ENCODE assay signal across 1 cellular context in genomic region chr4:69832326-69833030, GRCh38.
TF ChIP-seq lines count a peak whose summit lies in the region.

No MANE protein-coding gene starts in this region.

TF ChIP-seq in HepG2, 621 proteins besides CTCF, POLR2A, EP300 and RAD21 (continued from another document and continues in another):
- TF ChIP-seq SKIL (CRISPR knock-in tag; IDR thresholded peaks at IDR 0.05; ENCODE audit: borderline replicate concordance), result peak; percentile 94
- TF ChIP-seq NONO (IDR thresholded peaks at IDR 0.05), result no peak
- TF ChIP-seq NONO (CRISPR knock-in tag; conservative IDR thresholded peaks at IDR 0.05), result peak; percentile 75
- TF ChIP-seq ZNF33B (CRISPR knock-in tag; IDR thresholded peaks at IDR 0.05), result no peak
- TF ChIP-seq, protein P1, sequence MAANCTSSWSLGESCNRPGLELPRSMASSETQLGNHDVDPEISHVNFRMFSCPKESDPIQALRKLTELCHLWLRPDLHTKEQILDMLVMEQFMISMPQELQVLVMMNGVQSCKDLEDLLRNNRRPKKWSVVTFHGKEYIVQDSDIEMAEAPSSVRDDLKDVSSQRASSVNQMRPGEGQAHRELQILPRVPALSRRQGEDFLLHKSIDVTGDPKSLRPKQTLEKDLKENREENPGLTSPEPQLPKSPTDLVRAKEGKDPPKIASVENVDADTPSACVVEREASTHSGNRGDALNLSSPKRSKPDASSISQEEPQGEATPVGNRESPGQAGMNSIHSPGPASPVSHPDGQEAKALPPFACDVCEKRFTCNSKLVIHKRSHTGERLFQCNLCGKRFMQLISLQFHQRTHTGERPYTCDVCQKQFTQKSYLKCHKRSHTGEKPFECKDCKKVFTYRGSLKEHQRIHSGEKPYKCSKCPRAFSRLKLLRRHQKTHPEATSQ (CRISPR knock-in tag; IDR thresholded peaks at IDR 0.05; ENCODE audit: borderline replicate concordance), result peak; percentile 89; the same call in 1 of the 2 replicates
- TF ChIP-seq ZBTB20 (CRISPR knock-in tag; IDR thresholded peaks at IDR 0.05; ENCODE audit: borderline replicate concordance, low read depth), result peak; percentile 94; the same call in 1 of the 2 replicates
- TF ChIP-seq ZNF3 (CRISPR knock-in tag; IDR thresholded peaks at IDR 0.05), result no peak
- no peak for TF ChIP-seq ZMAT3 (CRISPR knock-in tag; conservative IDR thresholded peaks at IDR 0.05)
- no peak for TF ChIP-seq CHD2 (IDR thresholded peaks at IDR 0.05; ENCODE audit: low read depth, low read length)
- no peak for TF ChIP-seq MTF2 (CRISPR knock-in tag; IDR thresholded peaks at IDR 0.05; ENCODE audit: borderline replicate concordance)
- TF ChIP-seq, protein P2, sequence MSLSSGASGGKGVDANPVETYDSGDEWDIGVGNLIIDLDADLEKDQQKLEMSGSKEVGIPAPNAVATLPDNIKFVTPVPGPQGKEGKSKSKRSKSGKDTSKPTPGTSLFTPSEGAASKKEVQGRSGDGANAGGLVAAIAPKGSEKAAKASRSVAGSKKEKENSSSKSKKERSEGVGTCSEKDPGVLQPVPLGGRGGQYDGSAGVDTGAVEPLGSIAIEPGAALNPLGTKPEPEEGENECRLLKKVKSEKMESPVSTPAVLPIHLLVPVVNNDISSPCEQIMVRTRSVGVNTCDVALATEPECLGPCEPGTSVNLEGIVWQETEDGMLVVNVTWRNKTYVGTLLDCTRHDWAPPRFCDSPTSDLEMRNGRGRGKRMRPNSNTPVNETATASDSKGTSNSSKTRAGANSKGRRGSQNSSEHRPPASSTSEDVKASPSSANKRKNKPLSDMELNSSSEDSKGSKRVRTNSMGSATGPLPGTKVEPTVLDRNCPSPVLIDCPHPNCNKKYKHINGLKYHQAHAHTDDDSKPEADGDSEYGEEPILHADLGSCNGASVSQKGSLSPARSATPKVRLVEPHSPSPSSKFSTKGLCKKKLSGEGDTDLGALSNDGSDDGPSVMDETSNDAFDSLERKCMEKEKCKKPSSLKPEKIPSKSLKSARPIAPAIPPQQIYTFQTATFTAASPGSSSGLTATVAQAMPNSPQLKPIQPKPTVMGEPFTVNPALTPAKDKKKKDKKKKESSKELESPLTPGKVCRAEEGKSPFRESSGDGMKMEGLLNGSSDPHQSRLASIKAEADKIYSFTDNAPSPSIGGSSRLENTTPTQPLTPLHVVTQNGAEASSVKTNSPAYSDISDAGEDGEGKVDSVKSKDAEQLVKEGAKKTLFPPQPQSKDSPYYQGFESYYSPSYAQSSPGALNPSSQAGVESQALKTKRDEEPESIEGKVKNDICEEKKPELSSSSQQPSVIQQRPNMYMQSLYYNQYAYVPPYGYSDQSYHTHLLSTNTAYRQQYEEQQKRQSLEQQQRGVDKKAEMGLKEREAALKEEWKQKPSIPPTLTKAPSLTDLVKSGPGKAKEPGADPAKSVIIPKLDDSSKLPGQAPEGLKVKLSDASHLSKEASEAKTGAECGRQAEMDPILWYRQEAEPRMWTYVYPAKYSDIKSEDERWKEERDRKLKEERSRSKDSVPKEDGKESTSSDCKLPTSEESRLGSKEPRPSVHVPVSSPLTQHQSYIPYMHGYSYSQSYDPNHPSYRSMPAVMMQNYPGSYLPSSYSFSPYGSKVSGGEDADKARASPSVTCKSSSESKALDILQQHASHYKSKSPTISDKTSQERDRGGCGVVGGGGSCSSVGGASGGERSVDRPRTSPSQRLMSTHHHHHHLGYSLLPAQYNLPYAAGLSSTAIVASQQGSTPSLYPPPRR (CRISPR knock-in tag; IDR thresholded peaks at IDR 0.05; ENCODE audit: borderline replicate concordance), result peak; percentile 95
- TF ChIP-seq CBFB (CRISPR knock-in tag; IDR thresholded peaks at IDR 0.05), result 0 out of 2 replicates have a peak, but pooled peaks have one; percentile 7
- TF ChIP-seq ZNF558 (CRISPR knock-in tag; IDR thresholded peaks at IDR 0.05; ENCODE audit: borderline replicate concordance), result no peak
- TF ChIP-seq ZNF605 (CRISPR knock-in tag; IDR thresholded peaks at IDR 0.05), result peak; percentile 33; the same call in 1 of the 2 replicates
- peak; percentile 95 for TF ChIP-seq HMG20A (CRISPR knock-in tag; IDR thresholded peaks at IDR 0.05; ENCODE audit: borderline replicate concordance)
- no peak for TF ChIP-seq ZNF276 (CRISPR knock-in tag; IDR thresholded peaks at IDR 0.05; ENCODE audit: low read depth)
- TF ChIP-seq, protein P3, sequence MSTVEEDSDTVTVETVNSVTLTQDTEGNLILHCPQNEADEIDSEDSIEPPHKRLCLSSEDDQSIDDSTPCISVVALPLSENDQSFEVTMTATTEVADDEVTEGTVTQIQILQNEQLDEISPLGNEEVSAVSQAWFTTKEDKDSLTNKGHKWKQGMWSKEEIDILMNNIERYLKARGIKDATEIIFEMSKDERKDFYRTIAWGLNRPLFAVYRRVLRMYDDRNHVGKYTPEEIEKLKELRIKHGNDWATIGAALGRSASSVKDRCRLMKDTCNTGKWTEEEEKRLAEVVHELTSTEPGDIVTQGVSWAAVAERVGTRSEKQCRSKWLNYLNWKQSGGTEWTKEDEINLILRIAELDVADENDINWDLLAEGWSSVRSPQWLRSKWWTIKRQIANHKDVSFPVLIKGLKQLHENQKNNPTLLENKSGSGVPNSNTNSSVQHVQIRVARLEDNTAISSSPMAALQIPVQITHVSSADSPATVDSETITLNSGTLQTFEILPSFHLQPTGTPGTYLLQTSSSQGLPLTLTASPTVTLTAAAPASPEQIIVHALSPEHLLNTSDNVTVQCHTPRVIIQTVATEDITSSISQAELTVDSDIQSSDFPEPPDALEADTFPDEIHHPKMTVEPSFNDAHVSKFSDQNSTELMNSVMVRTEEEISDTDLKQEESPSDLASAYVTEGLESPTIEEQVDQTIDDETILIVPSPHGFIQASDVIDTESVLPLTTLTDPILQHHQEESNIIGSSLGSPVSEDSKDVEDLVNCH (CRISPR knock-in tag; IDR thresholded peaks at IDR 0.05), result no peak
- 0 out of 2 replicates have a peak, but pooled peaks have one; percentile 58 for TF ChIP-seq ARNTL (CRISPR knock-in tag; IDR thresholded peaks at IDR 0.05)
- TF ChIP-seq AHR (CRISPR knock-in tag; IDR thresholded peaks at IDR 0.05), result no peak
- no peak for TF ChIP-seq GLI4 (CRISPR knock-in tag; IDR thresholded peaks at IDR 0.05; ENCODE audit: borderline replicate concordance)
- TF ChIP-seq ELF4 (CRISPR knock-in tag; IDR thresholded peaks at IDR 0.05; ENCODE audit: borderline replicate concordance), result no peak
- TF ChIP-seq NCOA2 (CRISPR knock-in tag; IDR thresholded peaks at IDR 0.05), result peak; percentile 99
- 0 out of 2 replicates have a peak, but pooled peaks have one; percentile 52 for TF ChIP-seq TGIF2 (CRISPR knock-in tag; IDR thresholded peaks at IDR 0.05)
- TF ChIP-seq DR1 (CRISPR knock-in tag; IDR thresholded peaks at IDR 0.05), result no peak; the same call in 1 of the 2 replicates
- TF ChIP-seq TBL1XR1 (IDR thresholded peaks at IDR 0.05; ENCODE audit: borderline replicate concordance, low read length, partially characterized antibody), result peak; percentile 94
- no peak for TF ChIP-seq PAX8 (CRISPR knock-in tag; IDR thresholded peaks at IDR 0.05; ENCODE audit: borderline replicate concordance)
- no peak for TF ChIP-seq REXO4 (CRISPR knock-in tag; IDR thresholded peaks at IDR 0.05; ENCODE audit: borderline replicate concordance)
- TF ChIP-seq NPAS2 (CRISPR knock-in tag; IDR thresholded peaks at IDR 0.05; ENCODE audit: borderline replicate concordance), result no peak
- TF ChIP-seq ZNF350 (CRISPR knock-in tag; IDR thresholded peaks at IDR 0.05; ENCODE audit: borderline replicate concordance, low read depth), result no peak; the same call in 1 of the 2 replicates
- peak; percentile 99 for TF ChIP-seq PPARG (CRISPR knock-in tag; conservative IDR thresholded peaks at IDR 0.05)
- no peak for TF ChIP-seq ZNF460 (CRISPR knock-in tag; IDR thresholded peaks at IDR 0.05; ENCODE audit: borderline replicate concordance)
- TF ChIP-seq TIGD3 (CRISPR knock-in tag; IDR thresholded peaks at IDR 0.05; ENCODE audit: borderline replicate concordance), result no peak
- no peak for TF ChIP-seq ZNF329 (CRISPR knock-in tag; IDR thresholded peaks at IDR 0.05; ENCODE audit: low read depth)
- TF ChIP-seq ZNF776 (CRISPR knock-in tag; IDR thresholded peaks at IDR 0.05), result no peak
- peak; percentile 91; the same call in 1 of the 2 replicates for TF ChIP-seq MIER3 (CRISPR knock-in tag; IDR thresholded peaks at IDR 0.05; ENCODE audit: borderline replicate concordance)
- TF ChIP-seq ZNF124 (CRISPR knock-in tag; IDR thresholded peaks at IDR 0.05), result no peak
- no peak for TF ChIP-seq ZNF230 (CRISPR knock-in tag; IDR thresholded peaks at IDR 0.05)
- TF ChIP-seq HIVEP1 (CRISPR knock-in tag; IDR thresholded peaks at IDR 0.05), result no peak
- no peak for TF ChIP-seq ZNF766 (CRISPR knock-in tag; IDR thresholded peaks at IDR 0.05; ENCODE audit: borderline replicate concordance)
- TF ChIP-seq ZNF501 (CRISPR knock-in tag; IDR thresholded peaks at IDR 0.05), result peak; percentile 75; the same call in 1 of the 2 replicates
- no peak for TF ChIP-seq ZSCAN31 (CRISPR knock-in tag; IDR thresholded peaks at IDR 0.05; ENCODE audit: low read depth)
- 0 out of 2 replicates have a peak, but pooled peaks have one; percentile 24 for TF ChIP-seq SMAD3 (CRISPR knock-in tag; IDR thresholded peaks at IDR 0.05)
- TF ChIP-seq KDM5B (CRISPR knock-in tag; IDR thresholded peaks at IDR 0.05; ENCODE audit: borderline replicate concordance), result no peak
- TF ChIP-seq NR2F2 (IDR thresholded peaks at IDR 0.05; ENCODE audit: borderline replicate concordance, low read depth), result peak; percentile 87
